ENCODE assay signal across 34 cellular contexts in genomic region chr1:86150553-86151055, GRCh38. TPM values are rescaled to one million over a fixed set of nuclear protein-coding genes. Genes with fewer than 3 reads are reported as not detected.
DNase-seq lines count a peak whose midpoint lies in the region; ATAC-seq and TF ChIP-seq lines count a peak whose summit lies in the region.
"Had no signal": no experiment of that assay in that cellular context is flagged by ENCODE, and none has a peak within 500 bp of the region (broad histone marks: within the 10 kb centered on the region; RNA-seq: fewer than 3 reads in every experiment).

No MANE protein-coding gene starts in this region.

- no peak for ATAC-seq in natural killer cell
- ATAC-seq: A549; activated CD8-positive, alpha-beta T cell treated with anti-CD3 and anti-CD28 coated beads, Interleukin-2, amount 10 ng/mL, durations not matched to agents 7 days and 5 days; activated naive CD4-positive, alpha-beta T cell treated with anti-CD3 and anti-CD28 coated beads, Interleukin-2, amount 50 U/mL, for 72 hours; gastroesophageal sphincter; mucosa of descending colon; stimulated activated naive CD8-positive, alpha-beta T cell treated with anti-CD3 and anti-CD28 coated beads, Interleukin-15, Interleukin-2, amounts not matched to agents 100 U/mL and 50 U/mL, for 24 hours; upper lobe of right lung had no signal

- H3K27ac ChIP-seq in epithelial cell of prostate, result peak overlapping the region; percentile 50
- H3K27ac ChIP-seq: A549, breast epithelium, gastroesophageal sphincter, SJSA1, upper lobe of right lung, WERI-Rb-1 had no signal

- H3K27me3 Mint-ChIP-seq in natural killer cell (ENCODE audit: low read depth in 2 of 2), result peaks cover 7 to 8% of the 10 kb centered on the region in 2 donors

- TF ChIP-seq CTCF in natural killer cell (IDR thresholded peaks at IDR 0.05), result no peak

- H3K36me3 Mint-ChIP-seq in natural killer cell, result no peaks in the 10 kb centered on the region
- H3K36me3 Mint-ChIP-seq: activated naive CD4-positive, alpha-beta T cell treated with anti-CD3 and anti-CD28 coated beads, Interleukin-2, amount 50 U/mL, for 72 hours; CD4-positive, alpha-beta memory T cell had no signal

- no peak overlapping the region for H3K27ac Mint-ChIP-seq in natural killer cell
- H3K27ac Mint-ChIP-seq: activated CD8-positive, alpha-beta T cell treated with anti-CD3 and anti-CD28 coated beads, Interleukin-2, amount 10 ng/mL, durations not matched to agents 7 days and 5 days; activated naive CD4-positive, alpha-beta T cell treated with anti-CD3 and anti-CD28 coated beads, Interleukin-2, amount 50 U/mL, for 72 hours; activated T-helper 2 cell treated with anti-CD3 and anti-CD28 coated beads, Interferon-gamma antibody, Interleukin-2, Interleukin-4, amounts not matched to agents 10 μg/mL and 5 μg/mL and 100 μg/mL, durations not matched to agents 14 hours and 24 hours and 36 hours; CD4-positive, alpha-beta memory T cell; nephron progenitor cell had no signal

- intact Hi-C loops in natural killer cell (cut with micrococcal nuclease), result no loop called here

- H3K4me3 Mint-ChIP-seq in natural killer cell, result no peak overlapping the region
- H3K4me3 Mint-ChIP-seq: activated CD8-positive, alpha-beta T cell treated with anti-CD3 and anti-CD28 coated beads, Interleukin-2, amount 10 ng/mL, durations not matched to agents 7 days and 5 days; CD4-positive, alpha-beta memory T cell; nephron progenitor cell had no signal

- H3K4me1 Mint-ChIP-seq in natural killer cell, result no peaks in the 10 kb centered on the region
- H3K4me1 Mint-ChIP-seq: CD4-positive, alpha-beta memory T cell had no signal

- no peaks in the 10 kb centered on the region for H3K9me3 Mint-ChIP-seq in natural killer cell
- H3K9me3 Mint-ChIP-seq: activated naive CD4-positive, alpha-beta T cell treated with anti-CD3 and anti-CD28 coated beads, Interleukin-2, amount 50 U/mL, for 72 hours; activated T-helper 2 cell treated with anti-CD3 and anti-CD28 coated beads, Interferon-gamma antibody, Interleukin-2, Interleukin-4, amounts not matched to agents 10 μg/mL and 5 μg/mL and 100 μg/mL, durations not matched to agents 14 hours and 24 hours and 36 hours; nephron progenitor cell had no signal

- peak; percentile 3 for DNase-seq in COLO829 (ENCODE audit: low spot score)
- DNase-seq in LHCN-M2 (ENCODE audit: low read depth), result peak; percentile 82
- DNase-seq in epithelial cell of prostate (ENCODE audit: low read depth, low spot score), result no peak
- DNase-seq in myocyte (ENCODE audit: low read depth), result peak; percentile 62
- no peak for DNase-seq in natural killer cell
- no peak for DNase-seq in A172 (ENCODE audit: low spot score)
- no peak for DNase-seq in MV-4-11 (lab: John Stamatoyannopoulos, UW)
- DNase-seq in NCI-H748 treated with DMSO at 0.1 percent for 48 hours (lab: John Stamatoyannopoulos, UW), result no peak
- DNase-seq: activated CD4-positive, alpha-beta T cell treated with anti-CD3 and anti-CD28 coated beads for 4 hours; activated CD8-positive, alpha-beta T cell treated with anti-CD3 and anti-CD28 coated beads, Interleukin-2, amount 10 ng/mL, durations not matched to agents 7 days and 5 days; amygdala; CD4-positive, alpha-beta memory T cell; cortex of kidney; effector memory CD4-positive, alpha-beta T cell; Kasumi-1; mucosa of descending colon; NCI-H1048; NCI-H1694 treated with DMSO at 0.1 percent for 48 hours; NCI-H446 treated with DMSO at 0.1 percent for 48 hours; NCI-H82; nephron progenitor cell; stimulated activated CD4-positive, alpha-beta T cell treated with anti-CD3 and anti-CD28 coated beads, Interleukin-1b, Interleukin-23, amount 100 ng/mL, for 48 hours; stimulated activated naive CD8-positive, alpha-beta T cell treated with anti-CD3 and anti-CD28 coated beads, Interleukin-15, Interleukin-2, amounts not matched to agents 100 U/mL and 50 U/mL, for 24 hours; T1000; upper lobe of right lung; WERI-Rb-1 had no signal

RNA-seq across cellular contexts. Expression of gene COL24A1, which starts 6.0 kb away (rescaled TPM):
- total RNA-seq in LHCN-M2 (2014; rRNA removed) (0.26 and 0.34 TPM in 2 replicates), myocyte (1.3 and 1.7 TPM in 2 replicates), natural killer cell (under 1 TPM; 0.20 to 0.54 (median 0.54) TPM)
- 0.26 TPM for polyA plus RNA-seq in LHCN-M2 (2012)
- polyA plus RNA-seq in myocyte (2012), result 0.53 TPM
- total RNA-seq in A172 (2014; rRNA removed; shearing (Covaris generic)), result 0.03 and 0.07 TPM in 2 replicates
- total RNA-seq: activated CD8-positive, alpha-beta T cell treated with anti-CD3 and anti-CD28 coated beads, Interleukin-2, amount 10 ng/mL, durations not matched to agents 7 days and 5 days; activated naive CD4-positive, alpha-beta T cell treated with anti-CD3 and anti-CD28 coated beads, Interleukin-2, amount 50 U/mL, for 72 hours; activated T-helper 2 cell treated with anti-CD3 and anti-CD28 coated beads, Interferon-gamma antibody, Interleukin-2, Interleukin-4, amounts not matched to agents 10 μg/mL and 5 μg/mL and 100 μg/mL, durations not matched to agents 14 hours and 24 hours and 36 hours; G401; lung microvascular endothelial cell had no signal
- polyA plus RNA-seq: CD4-positive, alpha-beta memory T cell had no signal

Comparison
In these comparisons a context has a peak if more than half of its experiments do, and no peak if none do; other contexts are left out.
1. DNase-seq: peak in COLO829 (single experiment), LHCN-M2 (single experiment) and myocyte (single experiment); none in epithelial cell of prostate (single experiment), natural killer cell (single experiment), A172 (single experiment), MV-4-11 (single experiment) and NCI-H748 treated with DMSO at 0.1 percent for 48 hours (single experiment).